8 cellular contexts compared by ENCODE assay signal in genomic region chr7:77351539-77352004, GRCh38.
DNase-seq lines count a peak whose midpoint lies in the region; ATAC-seq lines count a peak whose summit lies in the region.

No MANE protein-coding gene starts in this region.

- H3K27me3 Mint-ChIP-seq in activated naive CD8-positive, alpha-beta T cell treated with anti-CD3 and anti-CD28 coated beads, Interleukin-2, amount 10 ng/mL, durations not matched to agents 7 days and 5 days: peaks cover 2% of the 10 kb centered on the region

- ATAC-seq in GM18907 (IDR thresholded peaks at IDR 0.05; ENCODE audit: unreplicated experiment): peak; percentile 97
- peak; percentile 82 for ATAC-seq in HG02970 (IDR thresholded peaks at IDR 0.05; ENCODE audit: low FRiP score, unreplicated experiment)
- ATAC-seq in activated naive CD8-positive, alpha-beta T cell treated with anti-CD3 and anti-CD28 coated beads, Interleukin-2, amount 10 ng/mL, durations not matched to agents 7 days and 5 days (ENCODE audit: low read depth): peak; percentile 88

- H3K9me3 Mint-ChIP-seq in activated naive CD8-positive, alpha-beta T cell treated with anti-CD3 and anti-CD28 coated beads, Interleukin-2, amount 10 ng/mL, durations not matched to agents 7 days and 5 days: no peaks in the 10 kb centered on the region

- peaks cover 3% of the 10 kb centered on the region for H3K36me3 Mint-ChIP-seq in activated naive CD8-positive, alpha-beta T cell treated with anti-CD3 and anti-CD28 coated beads, Interleukin-2, amount 10 ng/mL, durations not matched to agents 7 days and 5 days

- peaks cover 61% of the 10 kb centered on the region for H3K4me1 Mint-ChIP-seq in activated naive CD8-positive, alpha-beta T cell treated with anti-CD3 and anti-CD28 coated beads, Interleukin-2, amount 10 ng/mL, durations not matched to agents 7 days and 5 days

- peak; percentile 9 for DNase-seq in T follicular helper cell (ENCODE audit: low read depth)
- DNase-seq in activated naive CD8-positive, alpha-beta T cell treated with anti-CD3 and anti-CD28 coated beads, Interleukin-2, amount 10 ng/mL, durations not matched to agents 7 days and 5 days: peak; percentile 64
- peak; percentile 13 for DNase-seq in stimulated activated CD4-positive, alpha-beta T cell treated with anti-CD3 and anti-CD28 coated beads, Interleukin-12 subunit alpha, Interleukin-12 subunit beta, amount 100 ng/mL, for 4 hours
- DNase-seq in NCI-H226: no peak
- no peak for DNase-seq in NCI-H2107 (lab: John Stamatoyannopoulos, UW)
- DNase-seq in NCI-H1694 treated with DMSO at 0.1 percent for 48 hours (lab: John Stamatoyannopoulos, UW): no peak

- peak overlapping the region; percentile 94 for H3K27ac Mint-ChIP-seq in activated naive CD8-positive, alpha-beta T cell treated with anti-CD3 and anti-CD28 coated beads, Interleukin-2, amount 10 ng/mL, durations not matched to agents 7 days and 5 days

- POLR2A ChIA-PET in activated naive CD8-positive, alpha-beta T cell treated with anti-CD3 and anti-CD28 coated beads, Interleukin-2, amount 10 ng/mL, durations not matched to agents 7 days and 5 days (lab: Charles Lee): interaction anchor here (1.4 to 1.7 kb wide), 2 partner anchors 65 to 77 kb away, joined by 4 read pairs; partner anchors contain the start of gene GSAP

- peak overlapping the region; percentile 75 for H3K4me3 Mint-ChIP-seq in activated naive CD8-positive, alpha-beta T cell treated with anti-CD3 and anti-CD28 coated beads, Interleukin-2, amount 10 ng/mL, durations not matched to agents 7 days and 5 days

Comparison
In these comparisons a context has a peak if more than half of its experiments do, and no peak if none do; other contexts are left out.
1. DNase-seq: peak in T follicular helper cell (single experiment), activated naive CD8-positive, alpha-beta T cell treated with anti-CD3 and anti-CD28 coated beads, Interleukin-2, amount 10 ng/mL, durations not matched to agents 7 days and 5 days (single experiment) and stimulated activated CD4-positive, alpha-beta T cell treated with anti-CD3 and anti-CD28 coated beads, Interleukin-12 subunit alpha, Interleukin-12 subunit beta, amount 100 ng/mL, for 4 hours (single experiment); none in NCI-H226 (single experiment), NCI-H2107 (single experiment) and NCI-H1694 treated with DMSO at 0.1 percent for 48 hours (single experiment).
2. Peak in every context shown above with its lines, with median percentiles within 50 percentile points of each other: ATAC-seq.